ENCODE assay signal across 24 cellular contexts in the genomic region with DNA sequence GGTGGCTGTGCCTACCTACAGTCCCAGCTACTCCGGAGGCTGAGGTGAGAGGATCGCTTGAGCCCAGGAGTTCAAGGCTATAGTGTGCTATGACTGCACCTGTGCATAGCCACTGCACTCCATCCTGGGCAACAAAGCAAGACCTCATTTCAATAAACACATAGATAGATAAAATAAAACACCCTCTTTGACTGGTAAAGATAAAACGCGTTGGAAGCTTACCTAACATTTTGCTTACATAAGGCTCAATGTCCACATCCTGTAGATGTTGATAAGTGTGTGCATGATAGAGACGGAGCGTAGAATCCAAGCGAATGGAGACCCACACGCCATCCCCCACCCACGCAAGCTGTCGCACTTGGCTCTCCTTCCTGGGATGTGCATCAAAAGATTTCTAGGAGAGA.
"Had no signal": no experiment of that assay in that cellular context is flagged by ENCODE, and none has a peak within 500 bp of the region (broad histone marks: within the 10 kb centered on the region; RNA-seq: fewer than 3 reads in every experiment).

No MANE protein-coding gene starts in this region.

- H3K27me3 Mint-ChIP-seq: naive B cell had no signal

- H3K27ac ChIP-seq: coronary artery, esophagus muscularis mucosa, gastrocnemius medialis, heart right ventricle, left lung, lower lobe of right lung had no signal

- H3K27ac Mint-ChIP-seq: mesothelial cell of epicardium had no signal

- H3K4me3 ChIP-seq: coronary artery, dorsolateral prefrontal cortex, esophagus muscularis mucosa, gastrocnemius medialis, heart right ventricle, left lung, lower lobe of right lung, mucosa of descending colon had no signal

- H3K4me3 Mint-ChIP-seq: mesothelial cell of epicardium, naive B cell had no signal

- H3K4me1 ChIP-seq: gastrocnemius medialis had no signal

- H3K4me1 Mint-ChIP-seq: naive B cell had no signal

- ATAC-seq: heart right ventricle, left cardiac atrium, left lung, left ventricle myocardium superior, lower lobe of right lung, mucosa of descending colon had no signal

- DNase-seq: dermis blood vessel endothelial cell; dorsolateral prefrontal cortex; effector CD4-positive, alpha-beta T cell; effector memory CD4-positive, alpha-beta T cell; foreskin fibroblast; foreskin melanocyte; gastrocnemius medialis; glutamatergic neuron; head of caudate nucleus; heart right ventricle; hippocampal formation; left cardiac atrium; left lung; left ventricle myocardium superior; lower lobe of right lung; mesenchymal stem cell; mucosa of descending colon; naive B cell had no signal

- H3K9me3 ChIP-seq: esophagus muscularis mucosa, gastrocnemius medialis, heart right ventricle, left lung, lower lobe of right lung, mucosa of descending colon had no signal

- FAIRE-seq: endothelial cell of umbilical vein, islet of Langerhans, keratinocyte had no signal

- H3K27me3 ChIP-seq: dorsolateral prefrontal cortex, esophagus muscularis mucosa, gastrocnemius medialis, heart right ventricle, left lung had no signal
